1 cellular context compared by ENCODE assay signal in the genomic region with DNA sequence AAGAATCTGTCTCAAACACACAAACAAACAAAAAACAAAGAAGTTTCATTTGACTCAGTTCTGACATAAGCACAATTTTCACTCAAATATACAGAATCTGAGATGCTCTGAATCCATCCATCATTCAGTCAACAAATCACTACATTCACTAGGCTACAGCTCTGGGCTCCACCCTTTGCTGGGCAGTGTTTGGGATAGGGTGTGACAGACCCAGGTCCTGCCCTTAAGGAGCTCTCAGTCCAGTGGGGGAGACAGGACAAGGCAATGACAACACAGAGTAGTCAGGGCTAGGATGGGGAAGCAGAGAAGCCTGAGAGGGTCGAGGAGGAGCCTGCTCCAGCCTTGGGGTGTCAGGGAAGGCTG.
TF ChIP-seq lines count a peak whose summit lies in the region.

No MANE protein-coding gene starts in this region.

TF ChIP-seq in HCT116, 20 proteins besides CTCF, POLR2A, EP300 and RAD21:
- TF ChIP-seq CEBPB (IDR thresholded peaks at IDR 0.05; ENCODE audit: low read depth) (no peak), ZFX (IDR thresholded peaks at IDR 0.05) (no peak), SRF (IDR thresholded peaks at IDR 0.05; ENCODE audit: low read depth) (no peak), CBX3 (IDR thresholded peaks at IDR 0.05; ENCODE audit: low read depth) (no peak), ELF1 (IDR thresholded peaks at IDR 0.05; ENCODE audit: borderline replicate concordance, low read depth) (no peak), MAX (IDR thresholded peaks at IDR 0.05) (no peak), EZH2phosphoT487 (IDR thresholded peaks at IDR 0.05; ENCODE audit: borderline replicate concordance) (no peak), ATF3 (IDR thresholded peaks at IDR 0.05) (no peak), JUND (IDR thresholded peaks at IDR 0.05) (no peak), YY1 (IDR thresholded peaks at IDR 0.05; ENCODE audit: extremely low read depth, insufficient replicate concordance, low read depth, low read length) (no peak), REST (IDR thresholded peaks at IDR 0.05; ENCODE audit: low read depth) (no peak), SIN3A (IDR thresholded peaks at IDR 0.05; ENCODE audit: low read depth) (no peak), FOSL1 (IDR thresholded peaks at IDR 0.05; ENCODE audit: low read depth) (no peak), TCF7L2 (IDR thresholded peaks at IDR 0.05; ENCODE audit: borderline replicate concordance, extremely low read depth, insufficient read depth, insufficient read length) (no peak), EGR1 (IDR thresholded peaks at IDR 0.05; ENCODE audit: low read depth) (no peak), EZH2 (IDR thresholded peaks at IDR 0.05) (no peak), SP1 (IDR thresholded peaks at IDR 0.05; ENCODE audit: low read depth) (no peak), POLR2AphosphoS5 (IDR thresholded peaks at IDR 0.05; ENCODE audit: low read depth, low read length) (no peak), ZNF274 (IDR thresholded peaks at IDR 0.05; ENCODE audit: low read depth, low read length) (no peak)
- TF ChIP-seq, protein P1, sequence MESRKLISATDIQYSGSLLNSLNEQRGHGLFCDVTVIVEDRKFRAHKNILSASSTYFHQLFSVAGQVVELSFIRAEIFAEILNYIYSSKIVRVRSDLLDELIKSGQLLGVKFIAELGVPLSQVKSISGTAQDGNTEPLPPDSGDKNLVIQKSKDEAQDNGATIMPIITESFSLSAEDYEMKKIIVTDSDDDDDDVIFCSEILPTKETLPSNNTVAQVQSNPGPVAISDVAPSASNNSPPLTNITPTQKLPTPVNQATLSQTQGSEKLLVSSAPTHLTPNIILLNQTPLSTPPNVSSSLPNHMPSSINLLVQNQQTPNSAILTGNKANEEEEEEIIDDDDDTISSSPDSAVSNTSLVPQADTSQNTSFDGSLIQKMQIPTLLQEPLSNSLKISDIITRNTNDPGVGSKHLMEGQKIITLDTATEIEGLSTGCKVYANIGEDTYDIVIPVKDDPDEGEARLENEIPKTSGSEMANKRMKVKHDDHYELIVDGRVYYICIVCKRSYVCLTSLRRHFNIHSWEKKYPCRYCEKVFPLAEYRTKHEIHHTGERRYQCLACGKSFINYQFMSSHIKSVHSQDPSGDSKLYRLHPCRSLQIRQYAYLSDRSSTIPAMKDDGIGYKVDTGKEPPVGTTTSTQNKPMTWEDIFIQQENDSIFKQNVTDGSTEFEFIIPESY (IDR thresholded peaks at IDR 0.05; ENCODE audit: extremely low read depth, insufficient replicate concordance, low read length): no peak
